Comparison of ENCODE assay signal across 10 cellular contexts in genomic region chr7:29035044-29035740, GRCh38.
DNase-seq lines count a peak whose midpoint lies in the region; ATAC-seq and TF ChIP-seq lines count a peak whose summit lies in the region.
"Had no signal": no experiment of that assay in that cellular context is flagged by ENCODE, and none has a peak within 500 bp of the region (broad histone marks: within the 10 kb centered on the region; RNA-seq: fewer than 3 reads in every experiment).

No MANE protein-coding gene starts in this region.

- H3K36me3 ChIP-seq in HCT116 (ENCODE audit: control insufficient read depth in 1 of 2, insufficient read depth in 2 of 2, low read length in 2 of 2): no peaks in the 10 kb centered on the region
- H3K36me3 ChIP-seq in psoas muscle (ENCODE audit: insufficient read depth in 1 of 2, low read depth in 1 of 2): no peaks in the 10 kb centered on the region

- intact Hi-C loops in HCT116 (cut with micrococcal nuclease) (no loop called here), psoas muscle (cut with DNase I) (no loop called here)

- POLR2A ChIA-PET in HCT116 (lab: Charles Lee): no interaction called here

- CTCF ChIA-PET in HCT116 (lab: Charles Lee): no interaction called here

- 76 to 83% (median 80%) methylated on average over 8 of the region's 8 CpGs for WGBS in psoas muscle, 3 donors

- H3K27me3 ChIP-seq in HCT116 (ENCODE audit: insufficient read depth, low read length) (no peaks in the 10 kb centered on the region), psoas muscle (ENCODE audit: insufficient read depth in 3 of 3, low read length in 2 of 3) (no peaks in the 10 kb centered on the region)

- H3K9me3 ChIP-seq in HCT116 (ENCODE audit: control insufficient read depth in 1 of 2, insufficient read depth in 1 of 2, low read depth in 1 of 2, low read length in 2 of 2) (no peaks in the 10 kb centered on the region), psoas muscle (no peaks in the 10 kb centered on the region)

- H3K4me3 ChIP-seq in HCT116 (replicated peaks in 1 of 2; ENCODE audit: low read depth in 1 of 2, low read length in 2 of 2) (no peak overlapping the region), psoas muscle (no peak overlapping the region)

- in situ Hi-C loops in SK-MEL-5 (cut with HindIII; ENCODE audit: low pct_unique_long_range_greater_than_20kb, low sequenced_read_pairs): no loop called here

- TF ChIP-seq POLR2A in HCT116 (IDR thresholded peaks at IDR 0.05; ENCODE audit: borderline replicate concordance, extremely low read depth, insufficient read depth, insufficient read length): no peak

- H3K27ac ChIP-seq in HCT116 (ENCODE audit: low read depth, low read length) (no peak overlapping the region), psoas muscle (no peak overlapping the region)

- no peaks in the 10 kb centered on the region for H4K20me1 ChIP-seq in HCT116 (ENCODE audit: insufficient read depth)

- H3K9me2 ChIP-seq in HCT116 (ENCODE audit: insufficient read depth): no peaks in the 10 kb centered on the region

- no peak overlapping the region for H3K9ac ChIP-seq in HCT116 (ENCODE audit: low read length)

- H2AFZ ChIP-seq in HCT116 (ENCODE audit: low read depth, low read length, poor library complexity, severe bottlenecking): no peak overlapping the region

- no peak for TF ChIP-seq RAD21 in HCT116 (IDR thresholded peaks at IDR 0.05; ENCODE audit: low read depth)

- peaks cover 0 to 12% of the 10 kb centered on the region in 2 experiments; a peak in 2 of 4 replicates for H3K4me1 ChIP-seq in HCT116 (ENCODE audit: control insufficient read depth in 1 of 2, insufficient read depth in 2 of 2, low read length in 2 of 2)
- H3K4me1 ChIP-seq in psoas muscle: no peaks in the 10 kb centered on the region

- RAD21 ChIA-PET in HCT116 (lab: Charles Lee; ENCODE audit: low non-redundant PET in 1 of 2, low total read pairs in 2 of 2, uncharacterized antibody in 2 of 2, unreplicated experiment in 2 of 2): no interaction called here

- BruUV-seq in HCT116 (replicated peaks; lab: Mats Ljungman, UMichigan): no TSS peak

- no peaks in the 10 kb centered on the region for H3K79me2 ChIP-seq in HCT116 (ENCODE audit: insufficient read depth, low read length)

- DNase-seq in HCT116 (ENCODE audit: low read depth, low spot score): peak; percentile 65
- DNase-seq in SK-MEL-5 (ENCODE audit: low read depth, low spot score): peak; percentile 94
- DNase-seq in psoas muscle: peak in 1 of 2 donors; percentile 25
- no peak for DNase-seq in GF-D8 (lab: John Stamatoyannopoulos, UW)
- no peak for DNase-seq in GDM1 (lab: John Stamatoyannopoulos, UW)
- DNase-seq: RPMI8226 had no signal

- peak overlapping the region; percentile 54 for H3K4me2 ChIP-seq in HCT116 (ENCODE audit: low read length)

- ATAC-seq in HCT116: peak; percentile 95
- ATAC-seq in esophagus mucosa: peak; percentile 96
- peak in 3 of 4 donors; percentile 40 to 86 (median 46) for ATAC-seq in psoas muscle
- ATAC-seq in GM18907 (IDR thresholded peaks at IDR 0.05; ENCODE audit: unreplicated experiment): no peak
- no peak for ATAC-seq in HG03039 (IDR thresholded peaks at IDR 0.05; ENCODE audit: unreplicated experiment)
- ATAC-seq: stimulated activated memory B cell treated with anti-CD40 and anti-IgM and Interleukin-4, amounts not matched to agents 10 μg/mL and 1 μg/mL and 100 μg/mL, for 72 hours had no signal

- no peak for TF ChIP-seq CTCF in HCT116 (IDR thresholded peaks at IDR 0.05 in 2 of 3, conservative IDR thresholded peaks at IDR 0.05 in 1 of 3; ENCODE audit: borderline replicate concordance in 1 of 3, insufficient read depth in 1 of 3, low read depth in 2 of 3, low read length in 2 of 3)
- TF ChIP-seq CTCF in psoas muscle (IDR thresholded peaks at IDR 0.05): no peak

TF ChIP-seq in HCT116, 20 proteins besides CTCF, POLR2A, EP300 and RAD21:
- no peak for TF ChIP-seq EGR1 (IDR thresholded peaks at IDR 0.05; ENCODE audit: low read depth)
- TF ChIP-seq FOSL1 (IDR thresholded peaks at IDR 0.05; ENCODE audit: low read depth): peak; percentile 60
TF ChIP-seq in HCT116: peak in this region for 1.

Comparison
In these comparisons a context has a peak if more than half of its experiments do, and no peak if none do; other contexts are left out.
1. ATAC-seq: peak in HCT116 (single experiment), esophagus mucosa (single experiment) and psoas muscle (3 of 4); none in GM18907 (single experiment) and HG03039 (single experiment).
2. DNase-seq: peak in HCT116 (single experiment) and SK-MEL-5 (single experiment); none in GF-D8 (single experiment) and GDM1 (single experiment).